Comparison of ENCODE assay signal across 6 cellular contexts in genomic region chr1:207306023-207306422, GRCh38.
"Had no signal": no experiment of that assay in that cellular context is flagged by ENCODE, and none has a peak within 500 bp of the region (broad histone marks: within the 10 kb centered on the region; RNA-seq: fewer than 3 reads in every experiment).

No MANE protein-coding gene starts in this region.

- H3K27ac Mint-ChIP-seq: IgD-negative memory B cell had no signal

- H3K4me3 Mint-ChIP-seq: IgD-negative memory B cell had no signal

- ATAC-seq: HepG2 had no signal

- H3K27me3 Mint-ChIP-seq: IgD-negative memory B cell had no signal

- H3K27ac ChIP-seq: HL-60 had no signal

- DNase-seq: IMR-90, KBM-7 had no signal

- FAIRE-seq: HepG2, HTR-8/SVneo had no signal
